ENCODE assay signal across 14 cellular contexts in genomic region chr10:43294241-43294658, GRCh38. TPM values are rescaled to one million over a fixed set of nuclear protein-coding genes. Genes with fewer than 3 reads are reported as not detected.
DNase-seq lines count a peak whose midpoint lies in the region; ATAC-seq, FAIRE-seq and TF ChIP-seq lines count a peak whose summit lies in the region.
"Had no signal": no experiment of that assay in that cellular context is flagged by ENCODE, and none has a peak within 500 bp of the region (broad histone marks: within the 10 kb centered on the region; RNA-seq: fewer than 3 reads in every experiment).

No MANE protein-coding gene starts in this region.

- no peak for TF ChIP-seq EP300 in A549 (IDR thresholded peaks at IDR 0.05)

- H3K27ac ChIP-seq in A549 (peak overlapping the region; percentile 66 to 72; a peak in 4 of 6 replicates), pancreas (no peak overlapping the region)
- H3K27ac ChIP-seq: psoas muscle, SJSA1 had no signal

- H3K4me3 ChIP-seq in A549 (no peak overlapping the region), pancreas (no peak overlapping the region)
- H3K4me3 ChIP-seq: psoas muscle, SJSA1 had no signal

- H3K4me2 ChIP-seq in A549, result no peak overlapping the region

- peaks cover 10 to 31% of the 10 kb centered on the region in 2 donors for H3K4me1 Mint-ChIP-seq in immature natural killer cell
- H3K4me1 Mint-ChIP-seq: endodermal cell had no signal

- no peak for FAIRE-seq in A549 (lab: Jason Lieb, UNC)
- no peak for FAIRE-seq in pancreas (lab: Jason Lieb, UNC)

- no peaks in the 10 kb centered on the region for H3K9me3 ChIP-seq in A549
- no peaks in the 10 kb centered on the region for H3K9me3 ChIP-seq in pancreas
- H3K9me3 ChIP-seq: psoas muscle, SJSA1 had no signal

- no peak for TF ChIP-seq RAD21 in A549 (conservative IDR thresholded peaks at IDR 0.05 in 1 of 2, IDR thresholded peaks at IDR 0.05 in 1 of 2)

- intact Hi-C loops in pancreas (cut with DNase I), result loop anchor here in 2 of 3 donors (10.0 kb wide), 1 partner anchor 171 kb away; no protein-coding TSS in a partner anchor

- TF ChIP-seq POLR2A in A549 (IDR thresholded peaks at IDR 0.05; ENCODE audit: low read length), result no peak

- TF ChIP-seq CTCF in A549 (IDR thresholded peaks at IDR 0.05) (no peak), pancreas (IDR thresholded peaks at IDR 0.05) (no peak)

- H3K4me3 Mint-ChIP-seq in immature natural killer cell, result peak overlapping the region in 1 of 5 donors; percentile 33
- H3K4me3 Mint-ChIP-seq: activated naive CD8-positive, alpha-beta T cell; endodermal cell; type B pancreatic cell had no signal

- ATAC-seq in A549 (no peak), pancreas (no peak), HG03108 (IDR thresholded peaks at IDR 0.05; ENCODE audit: unreplicated experiment) (no peak)

- H3K9me3 Mint-ChIP-seq in immature natural killer cell, result no peaks in the 10 kb centered on the region

- peaks cover 2 to 5% (median 4%) of the 10 kb centered on the region in 3 donors for H3K27me3 Mint-ChIP-seq in immature natural killer cell (ENCODE audit: low read depth in 3 of 3)

- POLR2A ChIA-PET in A549 (lab: Yijun Ruan, JAX), result no interaction called here

- peaks cover 9% of the 10 kb centered on the region; the same call in 2 of the 3 replicates for H3K4me1 ChIP-seq in A549
- no peaks in the 10 kb centered on the region for H3K4me1 ChIP-seq in pancreas
- H3K4me1 ChIP-seq: psoas muscle, SJSA1 had no signal

- 52% methylated on average over 6 of the region's 7 CpGs for WGBS in A549 (ENCODE audit: missing lambda C conversion rate)
- 32 to 48% methylated on average over 7 of the region's 7 CpGs for WGBS in pancreas, 2 donors

- no peaks in the 10 kb centered on the region for H3K36me3 ChIP-seq in pancreas
- H3K36me3 ChIP-seq: SJSA1 had no signal

- CTCF ChIA-PET in A549 (lab: Yijun Ruan, JAX), result interaction anchor here (2.1 to 16.5 kb wide), 9 partner anchors 11 to 107 kb away, joined by 6 to 234 read pairs (median 22); no protein-coding TSS in a partner anchor

- no peaks in the 10 kb centered on the region for H3K27me3 ChIP-seq in pancreas

- DNase-seq in A549 (ENCODE audit: low read depth in 1 of 2, low spot score in 1 of 2), result no peak
- DNase-seq in T-helper 1 cell, result peak; percentile 32 to 85 (median 43)
- peak; percentile 33 for DNase-seq in activated CD8-positive, alpha-beta memory T cell treated with anti-CD3 and anti-CD28 coated beads, Interleukin-2, amount 50 U/mL, for 4 hours
- DNase-seq in immature natural killer cell, result peak; percentile 22 to 44 (median 35)
- no peak for DNase-seq in EL
- DNase-seq in pancreas, result no peak
- DNase-seq in GDM1 (lab: John Stamatoyannopoulos, UW), result no peak
- DNase-seq: endodermal cell, NCI-H1105 treated with DMSO at 0.1 percent for 48 hours, psoas muscle had no signal

- no peaks in the 10 kb centered on the region for H3K36me3 Mint-ChIP-seq in immature natural killer cell
- H3K36me3 Mint-ChIP-seq: activated naive CD8-positive, alpha-beta T cell; type B pancreatic cell had no signal

- peak overlapping the region in 2 of 6 donors; percentile 35 to 62 for H3K27ac Mint-ChIP-seq in immature natural killer cell
- H3K27ac Mint-ChIP-seq: activated naive CD8-positive, alpha-beta T cell; endodermal cell; type B pancreatic cell had no signal

TF ChIP-seq in A549, 52 proteins besides CTCF, POLR2A, EP300 and RAD21:
- no peak for TF ChIP-seq HMGXB4 (CRISPR knock-in tag; IDR thresholded peaks at IDR 0.05; ENCODE audit: borderline replicate concordance)
- TF ChIP-seq ELK1 (IDR thresholded peaks at IDR 0.05; ENCODE audit: low read depth, low read length), result no peak
- no peak for TF ChIP-seq CHD4 (IDR thresholded peaks at IDR 0.05; ENCODE audit: borderline replicate concordance)
- no peak for TF ChIP-seq HES2 (IDR thresholded peaks at IDR 0.05)
- TF ChIP-seq PHF8 (IDR thresholded peaks at IDR 0.05; ENCODE audit: borderline replicate concordance, low read depth), result no peak
- TF ChIP-seq BCL3 (IDR thresholded peaks at IDR 0.05), result no peak
- TF ChIP-seq ZSCAN20 (CRISPR knock-in tag; IDR thresholded peaks at IDR 0.05), result no peak
- no peak for TF ChIP-seq ESRRA (IDR thresholded peaks at IDR 0.05; ENCODE audit: borderline replicate concordance, low read length)

RNA-seq across cellular contexts. Expression of gene RASGEF1A, which starts 27.4 kb away (rescaled TPM):
- polyA plus RNA-seq in A549 (2011; rRNA removed) (3.5 and 4.2 TPM in 2 replicates), A549 (2017; fragmentation: RNase III; extraction: RNeasy Plus Mini Kit Qiagen cat#74134 plus additional on column Dnase treatment) (1.6 to 2.5 TPM (median 1.7 TPM) in 3 replicates), immature natural killer cell (10 to 100 TPM in 1 of 3 donors, 1 to 10 TPM in 2; 4.4 to 11.6 (median 5.6) TPM), pancreas (1 to 10 TPM; 1.4 to 5.2 TPM)
- 5.7 and 9.7 TPM in 2 replicates for polyA plus RNA-seq in A549 (2012; cell fraction: cytosol; rRNA removed)
- 8.2 and 10.4 TPM in 2 replicates for polyA plus RNA-seq in A549 (2012; cell fraction: nucleus; rRNA removed)
- 5.3 and 6.4 TPM in 2 replicates for polyA minus RNA-seq in A549 (2011; rRNA and poly(A)+ RNA removed)
- total RNA-seq in pancreas, result 1 to 10 TPM; 1.4 to 5.1 (median 3.1) TPM
- total RNA-seq: SJSA1 had no signal

Comparison
In these comparisons a context has a peak if more than half of its experiments do, and no peak if none do; other contexts are left out.
1. DNase-seq: peak in T-helper 1 cell (5 of 5), activated CD8-positive, alpha-beta memory T cell treated with anti-CD3 and anti-CD28 coated beads, Interleukin-2, amount 50 U/mL, for 4 hours (single experiment) and immature natural killer cell (3 of 3); none in A549 (0 of 2), EL (single experiment), pancreas (0 of 6) and GDM1 (single experiment).
2. H3K27ac ChIP-seq: peak in A549 (2 of 2); none in pancreas (0 of 4).